8 cellular contexts compared by ENCODE assay signal in the genomic region with DNA sequence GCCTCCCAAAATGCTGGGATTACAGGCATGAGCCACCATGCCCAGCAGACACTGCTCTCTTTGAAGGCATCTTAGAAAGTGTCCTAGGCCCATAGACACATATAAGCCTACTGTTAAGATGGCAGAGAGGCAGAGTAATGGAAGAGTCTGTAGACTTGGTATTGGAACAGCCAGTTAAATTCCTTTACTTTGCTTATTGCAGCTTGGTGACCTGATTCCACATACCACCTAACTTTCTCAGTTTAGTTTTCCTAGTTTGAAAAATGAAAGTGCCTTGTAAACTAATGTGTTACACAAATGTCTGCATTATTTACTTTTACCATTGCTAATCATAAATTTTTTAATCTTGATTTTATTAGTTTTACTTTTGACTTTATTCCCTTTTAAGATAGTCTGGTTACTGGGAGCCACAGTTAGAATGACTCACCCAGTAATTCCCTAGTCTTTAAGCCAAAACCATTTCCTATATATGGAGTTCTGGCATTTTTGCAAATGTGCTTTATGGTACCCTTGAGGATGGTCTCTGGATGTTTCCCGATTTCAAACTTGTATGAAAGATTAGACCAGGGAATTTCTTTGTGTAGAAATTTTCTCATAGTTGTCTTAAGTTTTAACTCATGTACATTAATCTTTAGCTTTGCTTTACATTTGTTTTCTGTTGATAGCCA. TPM values are rescaled to one million over a fixed set of nuclear protein-coding genes. Genes with fewer than 3 reads are reported as not detected.
DNase-seq lines count a peak whose midpoint lies in the region; ATAC-seq, FAIRE-seq and TF ChIP-seq lines count a peak whose summit lies in the region.
"Had no signal": no experiment of that assay in that cellular context is flagged by ENCODE, and none has a peak within 500 bp of the region (broad histone marks: within the 10 kb centered on the region; RNA-seq: fewer than 3 reads in every experiment).

No MANE protein-coding gene starts in this region.

- peak overlapping the region; percentile 80 to 83 for H3K4me3 Mint-ChIP-seq in effector memory CD8-positive, alpha-beta T cell
- peak overlapping the region; percentile 81 to 99 for H3K4me3 Mint-ChIP-seq in stimulated activated naive CD8-positive, alpha-beta T cell treated with anti-CD3 and anti-CD28 coated beads, Interleukin-15, amount 100 ng/mL, for 72 hours

- DNase-seq in GM12892 (ENCODE audit: insufficient read length) (no peak), RPMI7951 (ENCODE audit: low read depth) (peak; percentile 60), ureter (ENCODE audit: low spot score) (no peak), right cardiac atrium (no peak)
- DNase-seq in effector memory CD8-positive, alpha-beta T cell = no peak
- no peak for DNase-seq in stimulated activated naive CD8-positive, alpha-beta T cell treated with anti-CD3 and anti-CD28 coated beads, Interleukin-15, amount 100 ng/mL, for 72 hours
- DNase-seq: left lung had no signal

- no peaks in the 10 kb centered on the region for H3K27me3 Mint-ChIP-seq in effector memory CD8-positive, alpha-beta T cell
- H3K27me3 Mint-ChIP-seq in stimulated activated naive CD8-positive, alpha-beta T cell treated with anti-CD3 and anti-CD28 coated beads, Interleukin-15, amount 100 ng/mL, for 72 hours = no peaks in the 10 kb centered on the region

- H3K36me3 Mint-ChIP-seq in effector memory CD8-positive, alpha-beta T cell (ENCODE audit: insufficient read depth) = peaks cover 56% of the 10 kb centered on the region

- H3K27ac Mint-ChIP-seq in effector memory CD8-positive, alpha-beta T cell = peak overlapping the region in 1 of 2 donors; percentile 97
- H3K27ac Mint-ChIP-seq in stimulated activated naive CD8-positive, alpha-beta T cell treated with anti-CD3 and anti-CD28 coated beads, Interleukin-15, amount 100 ng/mL, for 72 hours = peak overlapping the region; percentile 86 to 100

- no peaks in the 10 kb centered on the region for H3K27me3 ChIP-seq in right cardiac atrium (ENCODE audit: control insufficient read depth, insufficient read depth)
- H3K27me3 ChIP-seq: left lung had no signal

- intact Hi-C loops in right cardiac atrium (cut with DNase I) = no loop called here

- H3K4me3 ChIP-seq in right cardiac atrium (ENCODE audit: low read length) = no peak overlapping the region
- H3K4me3 ChIP-seq: left lung had no signal

- TF ChIP-seq POLR2A in GM12892 (IDR thresholded peaks at IDR 0.05; ENCODE audit: low read depth, low read length) = no peak

- peak; percentile 33 for FAIRE-seq in GM12892 (lab: Jason Lieb, UNC)

- 17% methylated on average over 1 of the region's 1 CpG for WGBS in right cardiac atrium

- peaks cover 3% of the 10 kb centered on the region for H3K4me1 ChIP-seq in right cardiac atrium (ENCODE audit: control insufficient read depth, insufficient read depth, low read length)

- peaks cover 54 to 75% of the 10 kb centered on the region in 2 donors for H3K4me1 Mint-ChIP-seq in effector memory CD8-positive, alpha-beta T cell (ENCODE audit: low read depth in 2 of 2)
- H3K4me1 Mint-ChIP-seq in stimulated activated naive CD8-positive, alpha-beta T cell treated with anti-CD3 and anti-CD28 coated beads, Interleukin-15, amount 100 ng/mL, for 72 hours = peaks cover 89% of the 10 kb centered on the region

- H3K9me3 ChIP-seq in right cardiac atrium (ENCODE audit: control insufficient read depth, low read length) = no peaks in the 10 kb centered on the region
- H3K9me3 ChIP-seq: left lung had no signal

- no peaks in the 10 kb centered on the region for H3K9me3 Mint-ChIP-seq in effector memory CD8-positive, alpha-beta T cell
- H3K9me3 Mint-ChIP-seq in stimulated activated naive CD8-positive, alpha-beta T cell treated with anti-CD3 and anti-CD28 coated beads, Interleukin-15, amount 100 ng/mL, for 72 hours = no peaks in the 10 kb centered on the region

- no peak overlapping the region for H3K27ac ChIP-seq in right cardiac atrium (ENCODE audit: low read length)

- ATAC-seq in effector memory CD8-positive, alpha-beta T cell (replicated peaks) = no peak
- no peak for ATAC-seq in stimulated activated naive CD8-positive, alpha-beta T cell treated with anti-CD3 and anti-CD28 coated beads, Interleukin-15, amount 100 ng/mL, for 72 hours
- ATAC-seq in HG03097 (IDR thresholded peaks at IDR 0.05; ENCODE audit: low FRiP score, unreplicated experiment) = no peak
- no peak for ATAC-seq in right cardiac atrium
- ATAC-seq: left lung had no signal

RNA-seq across cellular contexts. Expression of gene SMAP2, which starts 6.4 kb away (rescaled TPM):
- polyA plus RNA-seq in GM12892 (2012; ENCODE audit: missing spikeins) = 122 TPM
- 23.6 and 24.4 TPM in 2 replicates for total RNA-seq in RPMI7951 (2014; rRNA removed; shearing (Covaris generic))
- total RNA-seq in ureter (39.5 TPM), right cardiac atrium (10 to 100 TPM; 10.9 to 23.1 (median 17.7) TPM)
- polyA plus RNA-seq in right cardiac atrium = 11.2 TPM
